Comparison of ENCODE assay signal across 1 cellular context in genomic region chr16:19595043-19595767, GRCh38.
TF ChIP-seq lines count a peak whose summit lies in the region.

No MANE protein-coding gene starts in this region.

TF ChIP-seq in WTC11, 78 proteins besides CTCF, POLR2A, EP300 and RAD21 (continued from another document):
- TF ChIP-seq IRF1 (CRISPR knock-in tag; IDR thresholded peaks at IDR 0.05) (no peak), SP1 (CRISPR knock-in tag; conservative IDR thresholded peaks at IDR 0.05) (no peak), TEAD1 (CRISPR knock-in tag; IDR thresholded peaks at IDR 0.05) (no peak), ZBTB21 (CRISPR knock-in tag; IDR thresholded peaks at IDR 0.05; ENCODE audit: borderline replicate concordance) (no peak), GABPB1 (CRISPR knock-in tag; IDR thresholded peaks at IDR 0.05) (no peak), FOXK1 (CRISPR knock-in tag; IDR thresholded peaks at IDR 0.05) (no peak)
- TF ChIP-seq, protein P1, sequence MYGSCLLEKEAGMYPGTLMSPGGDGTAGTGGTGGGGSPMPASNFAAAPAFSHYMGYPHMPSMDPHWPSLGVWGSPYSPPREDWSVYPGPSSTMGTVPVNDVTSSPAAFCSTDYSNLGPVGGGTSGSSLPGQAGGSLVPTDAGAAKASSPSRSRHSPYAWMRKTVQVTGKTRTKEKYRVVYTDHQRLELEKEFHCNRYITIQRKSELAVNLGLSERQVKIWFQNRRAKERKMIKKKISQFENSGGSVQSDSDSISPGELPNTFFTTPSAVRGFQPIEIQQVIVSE (CRISPR knock-in tag; IDR thresholded peaks at IDR 0.05; ENCODE audit: borderline replicate concordance) = no peak
